Comparison of ENCODE assay signal across 1 cellular context in genomic region chr15:70196314-70197291, GRCh38.
A peak's percentile ranks its signal among the peaks of the same experiment; 100 is the strongest.
TF ChIP-seq lines count a peak whose summit lies in the region.

No MANE protein-coding gene starts in this region.

TF ChIP-seq in HepG2, 621 proteins besides CTCF, POLR2A, EP300 and RAD21 (continued from another document and continues in another):
- no peak for TF ChIP-seq RBM22 (optimal IDR thresholded peaks at IDR 0.05; ENCODE audit: low read length)
- no peak for TF ChIP-seq ZNF580 (CRISPR knock-in tag; IDR thresholded peaks at IDR 0.05; ENCODE audit: borderline replicate concordance, low read depth)
- no peak for TF ChIP-seq CEBPZ (IDR thresholded peaks at IDR 0.05; ENCODE audit: low read length)
- TF ChIP-seq PAXIP1 (CRISPR knock-in tag; conservative IDR thresholded peaks at IDR 0.05): peak; percentile 65; the same call in 1 of the 2 replicates
- TF ChIP-seq PATZ1 (CRISPR knock-in tag; IDR thresholded peaks at IDR 0.05): no peak; the same call in none of the 2 replicates
- no peak for TF ChIP-seq ZNF432 (CRISPR knock-in tag; IDR thresholded peaks at IDR 0.05; ENCODE audit: borderline replicate concordance)
- no peak for TF ChIP-seq ZBTB14 (CRISPR knock-in tag; IDR thresholded peaks at IDR 0.05)
- TF ChIP-seq ZNF343 (CRISPR knock-in tag; IDR thresholded peaks at IDR 0.05): no peak
- no peak for TF ChIP-seq ZNF3 (CRISPR knock-in tag; IDR thresholded peaks at IDR 0.05)
- no peak for TF ChIP-seq JUNB (CRISPR knock-in tag; IDR thresholded peaks at IDR 0.05; ENCODE audit: borderline replicate concordance)
- TF ChIP-seq NR2C2 (CRISPR knock-in tag; IDR thresholded peaks at IDR 0.05; ENCODE audit: borderline replicate concordance): peak; percentile 55
- no peak for TF ChIP-seq PRDM10 (CRISPR knock-in tag; IDR thresholded peaks at IDR 0.05; ENCODE audit: low read depth)
- no peak for TF ChIP-seq ZNF414 (CRISPR knock-in tag; IDR thresholded peaks at IDR 0.05)
- peak; percentile 10 for TF ChIP-seq SKIL (CRISPR knock-in tag; IDR thresholded peaks at IDR 0.05; ENCODE audit: borderline replicate concordance)
- no peak for TF ChIP-seq DR1 (CRISPR knock-in tag; IDR thresholded peaks at IDR 0.05)
- no peak for TF ChIP-seq ZFP62 (CRISPR knock-in tag; IDR thresholded peaks at IDR 0.05)
- no peak for TF ChIP-seq RARG (CRISPR knock-in tag; IDR thresholded peaks at IDR 0.05; ENCODE audit: low read depth)
- no peak for TF ChIP-seq SP140L (CRISPR knock-in tag; IDR thresholded peaks at IDR 0.05; ENCODE audit: borderline replicate concordance)
- no peak for TF ChIP-seq ZNF891 (CRISPR knock-in tag; IDR thresholded peaks at IDR 0.05)
- peak; percentile 39 for TF ChIP-seq SRSF1 (optimal IDR thresholded peaks at IDR 0.05; ENCODE audit: low read depth, low read length)
- no peak for TF ChIP-seq BRCA1 (CRISPR knock-in tag; IDR thresholded peaks at IDR 0.05)
- TF ChIP-seq TOPORS (CRISPR knock-in tag; IDR thresholded peaks at IDR 0.05): no peak
- peak; percentile 95 for TF ChIP-seq SIX4 (CRISPR knock-in tag; IDR thresholded peaks at IDR 0.05)
- no peak for TF ChIP-seq CBX5 (CRISPR knock-in tag; IDR thresholded peaks at IDR 0.05; ENCODE audit: borderline replicate concordance)
- no peak; the same call in 1 of the 2 replicates for TF ChIP-seq HNF4G (IDR thresholded peaks at IDR 0.05; ENCODE audit: borderline replicate concordance, low read depth, low read length)
- TF ChIP-seq HNF4G (CRISPR knock-in tag; IDR thresholded peaks at IDR 0.05; ENCODE audit: borderline replicate concordance, low read depth): no peak; the same call in 1 of the 2 replicates
- 0 out of 2 replicates have a peak, but pooled peaks have one; percentile 15 for TF ChIP-seq ZNF264 (CRISPR knock-in tag; IDR thresholded peaks at IDR 0.05)
- TF ChIP-seq ZNF562 (CRISPR knock-in tag; IDR thresholded peaks at IDR 0.05; ENCODE audit: borderline replicate concordance): no peak
- no peak for TF ChIP-seq ZNF446 (CRISPR knock-in tag; IDR thresholded peaks at IDR 0.05)
- no peak for TF ChIP-seq ETV6 (CRISPR knock-in tag; conservative IDR thresholded peaks at IDR 0.05)
- TF ChIP-seq STAT5B (CRISPR knock-in tag; IDR thresholded peaks at IDR 0.05): no peak
- TF ChIP-seq SP4 (CRISPR knock-in tag; IDR thresholded peaks at IDR 0.05): no peak
- TF ChIP-seq GTF2F1 (IDR thresholded peaks at IDR 0.05; ENCODE audit: low read length): no peak
- TF ChIP-seq ZBTB49 (CRISPR knock-in tag; IDR thresholded peaks at IDR 0.05; ENCODE audit: borderline replicate concordance): no peak
- TF ChIP-seq ZNF570 (CRISPR knock-in tag; IDR thresholded peaks at IDR 0.05; ENCODE audit: borderline replicate concordance): no peak
- TF ChIP-seq TEAD2 (CRISPR knock-in tag; IDR thresholded peaks at IDR 0.05): no peak
- TF ChIP-seq TGIF2 (CRISPR knock-in tag; IDR thresholded peaks at IDR 0.05): no peak
- no peak for TF ChIP-seq TCF7 (IDR thresholded peaks at IDR 0.05; ENCODE audit: low read depth)
- no peak for TF ChIP-seq BRD4 (CRISPR knock-in tag; IDR thresholded peaks at IDR 0.05)
- TF ChIP-seq NFE2L2 (IDR thresholded peaks at IDR 0.05; ENCODE audit: low read length): no peak
- TF ChIP-seq ZIK1 (CRISPR knock-in tag; IDR thresholded peaks at IDR 0.05; ENCODE audit: borderline replicate concordance, low read depth): no peak
- no peak for TF ChIP-seq MXD3 (CRISPR knock-in tag; IDR thresholded peaks at IDR 0.05)
- TF ChIP-seq ZNF772 (CRISPR knock-in tag; IDR thresholded peaks at IDR 0.05): 0 out of 2 replicates have a peak, but pooled peaks have one; percentile 41
- no peak; the same call in 1 of the 2 replicates for TF ChIP-seq POGZ (CRISPR knock-in tag; IDR thresholded peaks at IDR 0.05)
- TF ChIP-seq KDM2A (CRISPR knock-in tag; IDR thresholded peaks at IDR 0.05; ENCODE audit: borderline replicate concordance, low read depth): no peak; the same call in 1 of the 2 replicates
